In genomic region chr4:90198086-90198847, GRCh38 we compare ENCODE assay signal across 26 cellular contexts.
DNase-seq lines count a peak whose midpoint lies in the region; ATAC-seq, FAIRE-seq and TF ChIP-seq lines count a peak whose summit lies in the region.
"Had no signal": no experiment of that assay in that cellular context is flagged by ENCODE, and none has a peak within 500 bp of the region (broad histone marks: within the 10 kb centered on the region; RNA-seq: fewer than 3 reads in every experiment).

No MANE protein-coding gene starts in this region.

- 85 to 94% (median 91%) methylated on average over 2 of the region's 2 CpGs for WGBS in small intestine, 3 donors

- no peaks in the 10 kb centered on the region for H3K4me1 Mint-ChIP-seq in CD8-positive, alpha-beta memory T cell
- H3K4me1 Mint-ChIP-seq: naive thymus-derived CD4-positive, alpha-beta T cell; T-helper 17 cell had no signal

- H3K9me3 ChIP-seq in small intestine (ENCODE audit: control insufficient read depth, low read depth), result no peaks in the 10 kb centered on the region
- H3K9me3 ChIP-seq in CD8-positive, alpha-beta memory T cell (ENCODE audit: low read length), result no peaks in the 10 kb centered on the region
- H3K9me3 ChIP-seq: right atrium auricular region, thyroid gland had no signal

- peak; percentile 30 for FAIRE-seq in small intestine (lab: Jason Lieb, UNC)
- FAIRE-seq: astrocyte, frontal cortex had no signal

- no peaks in the 10 kb centered on the region for H3K4me1 ChIP-seq in small intestine (ENCODE audit: control insufficient read depth in 2 of 2, insufficient read depth in 1 of 2, low read depth in 1 of 2, low read length in 1 of 2)
- no peaks in the 10 kb centered on the region for H3K4me1 ChIP-seq in CD8-positive, alpha-beta memory T cell (ENCODE audit: insufficient read depth, low read length)
- H3K4me1 ChIP-seq: right atrium auricular region, thyroid gland had no signal

- POLR2A ChIA-PET in CD8-positive, alpha-beta memory T cell (lab: Charles Lee), result no interaction called here
- POLR2A ChIA-PET in GM10248 (lab: Yijun Ruan, JAX), result no interaction called here

- no peaks in the 10 kb centered on the region for H3K36me3 Mint-ChIP-seq in CD8-positive, alpha-beta memory T cell
- H3K36me3 Mint-ChIP-seq: activated naive CD4-positive, alpha-beta T cell treated with anti-CD3 and anti-CD28 coated beads, Interleukin-2, amount 50 U/mL, for 72 hours; naive thymus-derived CD4-positive, alpha-beta T cell had no signal

- H3K9me3 Mint-ChIP-seq in CD8-positive, alpha-beta memory T cell, result peaks cover 0 to 4% (median 0%) of the 10 kb centered on the region in 5 donors

- no peak for ATAC-seq in HG02938 (IDR thresholded peaks at IDR 0.05; ENCODE audit: unreplicated experiment)
- ATAC-seq: activated naive CD4-positive, alpha-beta T cell treated with anti-CD3 and anti-CD28 coated beads, Interleukin-2, amount 50 U/mL, for 72 hours; left colon; naive thymus-derived CD4-positive, alpha-beta T cell; Panc1; T-helper 17 cell had no signal

- H3K36me3 ChIP-seq in H7 (replicated peaks; ENCODE audit: control insufficient read depth, insufficient read depth, low read length), result no peaks in the 10 kb centered on the region
- no peaks in the 10 kb centered on the region for H3K36me3 ChIP-seq in small intestine (ENCODE audit: control insufficient read depth in 2 of 2, insufficient read depth in 2 of 2, low read length in 2 of 2)
- no peaks in the 10 kb centered on the region for H3K36me3 ChIP-seq in CD8-positive, alpha-beta memory T cell (ENCODE audit: insufficient read depth, low read length)
- H3K36me3 ChIP-seq: right atrium auricular region, thyroid gland, WERI-Rb-1 had no signal

- H3K4me3 ChIP-seq in H7 (ENCODE audit: insufficient read depth, low read depth, low read length) (no peak overlapping the region), small intestine (ENCODE audit: low read depth in 1 of 2, low read length in 2 of 2) (no peak overlapping the region)
- no peak overlapping the region for H3K4me3 ChIP-seq in CD8-positive, alpha-beta memory T cell (ENCODE audit: low read length)
- H3K4me3 ChIP-seq: hepatocyte, right atrium auricular region, thyroid gland had no signal

- TF ChIP-seq CTCF in GM10248 (IDR thresholded peaks at IDR 0.05; ENCODE audit: control extremely low read depth, extremely low read depth, low read depth, missing control alignments), result no peak

- DNase-seq in H7 (peak; percentile 21), NCI-H69 (lab: John Stamatoyannopoulos, UW) (peak; percentile 43), foreskin melanocyte (peak; percentile 69), small intestine (no peak), GM10248 (ENCODE audit: extremely low spot score) (no peak)
- DNase-seq in CD8-positive, alpha-beta memory T cell, result no peak
- DNase-seq: AML-193; erythroblast; GOT3; left colon; naive thymus-derived CD4-positive, alpha-beta T cell; NCI-H1092 treated with DMSO at 0.1 percent for 48 hours; NCI-H2029 treated with DMSO at 0.1 percent for 48 hours; NCI-H446; NK-92 treated with Interleukin-12 subunit alpha and Interleukin-12 subunit beta, amount 100 ng/mL, for 24 hours; T-helper 17 cell; thyroid gland; WERI-Rb-1 had no signal

- CTCF ChIA-PET in CD8-positive, alpha-beta memory T cell (lab: Charles Lee), result no interaction called here
- CTCF ChIA-PET in GM10248 (lab: Yijun Ruan, JAX), result interaction anchor here (0.7 kb wide), 1 partner anchor 8 kb away, joined by 3 read pairs; no protein-coding TSS in a partner anchor

- no peak overlapping the region for H3K27ac Mint-ChIP-seq in CD8-positive, alpha-beta memory T cell
- H3K27ac Mint-ChIP-seq: activated naive CD4-positive, alpha-beta T cell treated with anti-CD3 and anti-CD28 coated beads, Interleukin-2, amount 50 U/mL, for 72 hours; naive thymus-derived CD4-positive, alpha-beta T cell; stimulated activated naive CD8-positive, alpha-beta T cell treated with anti-CD3 and anti-CD28 coated beads, Interleukin-15, Interleukin-2, amounts not matched to agents 100 ng/mL and 50 ng/mL, for 24 hours; T-helper 17 cell had no signal

- no peaks in the 10 kb centered on the region for H3K27me3 ChIP-seq in H7 (ENCODE audit: control insufficient read depth, insufficient read depth, low read length)
- no peaks in the 10 kb centered on the region for H3K27me3 ChIP-seq in small intestine (ENCODE audit: control insufficient read depth in 2 of 2, insufficient read depth in 2 of 2, low read length in 2 of 2)
- H3K27me3 ChIP-seq in CD8-positive, alpha-beta memory T cell (ENCODE audit: insufficient read depth, low read length, poor library complexity, severe bottlenecking), result no peaks in the 10 kb centered on the region
- H3K27me3 ChIP-seq: hepatocyte, right atrium auricular region, thyroid gland had no signal

- no peak overlapping the region for H3K4me3 Mint-ChIP-seq in CD8-positive, alpha-beta memory T cell
- H3K4me3 Mint-ChIP-seq: naive thymus-derived CD4-positive, alpha-beta T cell; stimulated activated naive CD8-positive, alpha-beta T cell treated with anti-CD3 and anti-CD28 coated beads, Interleukin-15, Interleukin-2, amounts not matched to agents 100 ng/mL and 50 ng/mL, for 24 hours; T-helper 17 cell had no signal

- no peaks in the 10 kb centered on the region for H3K27me3 Mint-ChIP-seq in CD8-positive, alpha-beta memory T cell
- H3K27me3 Mint-ChIP-seq: naive thymus-derived CD4-positive, alpha-beta T cell; stimulated activated naive CD8-positive, alpha-beta T cell treated with anti-CD3 and anti-CD28 coated beads, Interleukin-15, Interleukin-2, amounts not matched to agents 100 ng/mL and 50 ng/mL, for 24 hours; T-helper 17 cell had no signal

- no peak overlapping the region for H3K27ac ChIP-seq in small intestine (ENCODE audit: low read depth in 1 of 2, low read length in 1 of 2)
- H3K27ac ChIP-seq in CD8-positive, alpha-beta memory T cell (ENCODE audit: low read depth, low read length), result no peak overlapping the region
- H3K27ac ChIP-seq: hepatocyte, right atrium auricular region, thyroid gland, WERI-Rb-1 had no signal

Comparison
In these comparisons a context has a peak if more than half of its experiments do, and no peak if none do; other contexts are left out.
1. DNase-seq: peak in H7 (single experiment), NCI-H69 (single experiment) and foreskin melanocyte (single experiment); none in small intestine (single experiment), CD8-positive, alpha-beta memory T cell (0 of 5) and GM10248 (single experiment).